In the genomic region with DNA sequence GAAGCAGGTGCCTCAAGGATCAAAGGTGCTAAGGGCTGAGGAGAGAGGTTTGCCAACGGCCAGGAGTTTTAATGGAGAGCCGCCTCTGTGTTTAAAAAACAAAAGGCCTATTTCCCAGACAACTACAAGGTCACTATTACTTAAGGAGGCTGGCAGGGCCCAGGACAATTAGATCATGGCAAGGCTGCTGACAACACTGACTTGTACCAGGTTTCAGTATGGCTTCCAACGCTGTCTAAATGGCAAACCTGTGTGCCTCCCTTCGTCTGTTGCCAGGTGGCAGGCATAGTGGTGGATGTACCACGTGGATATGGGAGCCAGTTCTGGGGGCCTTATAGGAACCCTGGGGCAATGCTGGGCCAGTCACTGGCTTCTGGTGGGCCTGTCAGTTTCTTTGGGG, we compare ENCODE assay signal across 13 cellular contexts. TPM values are rescaled to one million over a fixed set of nuclear protein-coding genes. Genes with fewer than 3 reads are reported as not detected.
"Had no signal": no experiment of that assay in that cellular context is flagged by ENCODE, and none has a peak within 500 bp of the region (broad histone marks: within the 10 kb centered on the region; RNA-seq: fewer than 3 reads in every experiment).

No MANE protein-coding gene starts in this region.

- H3K27me3 ChIP-seq: colonic mucosa, esophagus muscularis mucosa, pancreas, transverse colon had no signal

- H3K4me3 ChIP-seq: colonic mucosa, esophagus muscularis mucosa, pancreas, transverse colon had no signal

- H3K36me3 ChIP-seq: colonic mucosa had no signal

- H3K27ac ChIP-seq: colonic mucosa, esophagus muscularis mucosa, pancreas, transverse colon had no signal

- DNase-seq: activated CD4-positive, alpha-beta T cell treated with anti-CD3 and anti-CD28 coated beads, Interleukin-2, amount 50 U/mL, for 1 hour; activated naive CD4-positive, alpha-beta T cell treated with anti-CD3 and anti-CD28 coated beads, Interleukin-2, amount 10 ng/mL, durations not matched to agents 7 days and 5 days; central memory CD4-positive, alpha-beta T cell; colonic mucosa; hippocampal formation; kidney; pancreas; stimulated activated CD4-positive, alpha-beta T cell treated with anti-CD3 and anti-CD28 coated beads, Interleukin-2, amount 100 ng/mL, for 48 hours; stimulated activated naive CD4-positive, alpha-beta T cell treated with Interleukin-2 at 50 U/mL for 16 hours; T1000; transverse colon had no signal

- H3K9me3 ChIP-seq: colonic mucosa, esophagus muscularis mucosa, pancreas, transverse colon had no signal

- H3K4me1 ChIP-seq: colonic mucosa, esophagus muscularis mucosa, pancreas, transverse colon had no signal

RNA-seq across cellular contexts. Expression of a gene that starts 41.0 kb away (rescaled TPM):
- total RNA-seq: glomerular endothelial cell had no signal
